Comparison of ENCODE assay signal across 12 cellular contexts in genomic region chr10:79238606-79239005, GRCh38.
DNase-seq lines count a peak whose midpoint lies in the region; ATAC-seq and TF ChIP-seq lines count a peak whose summit lies in the region.
"Had no signal": no experiment of that assay in that cellular context is flagged by ENCODE, and none has a peak within 500 bp of the region (broad histone marks: within the 10 kb centered on the region; RNA-seq: fewer than 3 reads in every experiment).

No MANE protein-coding gene starts in this region.

- H3K27me3 ChIP-seq in heart left ventricle, result no peaks in the 10 kb centered on the region
- peaks cover 6% of the 10 kb centered on the region for H3K27me3 ChIP-seq in ectodermal cell (ENCODE audit: control insufficient read depth, insufficient read depth, low read length, poor library complexity, severe bottlenecking)
- H3K27me3 ChIP-seq in muscle layer of duodenum (ENCODE audit: low read depth, low read length), result no peaks in the 10 kb centered on the region
- no peaks in the 10 kb centered on the region for H3K27me3 ChIP-seq in upper lobe of left lung

- H3K9me3 ChIP-seq in heart left ventricle (no peaks in the 10 kb centered on the region), ectodermal cell (ENCODE audit: control insufficient read depth, low read length) (no peaks in the 10 kb centered on the region), muscle layer of duodenum (ENCODE audit: control insufficient read depth in 1 of 2, low read length in 2 of 2) (no peaks in the 10 kb centered on the region), upper lobe of left lung (no peaks in the 10 kb centered on the region)

- TF ChIP-seq EP300 in upper lobe of left lung (IDR thresholded peaks at IDR 0.05), result no peak

- peaks cover 26 to 89% (median 72%) of the 10 kb centered on the region in 12 donors for H3K4me1 ChIP-seq in heart left ventricle
- peaks cover 56% of the 10 kb centered on the region for H3K4me1 ChIP-seq in ectodermal cell (ENCODE audit: control insufficient read depth, insufficient read depth, low read length)
- H3K4me1 ChIP-seq in muscle layer of duodenum (ENCODE audit: control insufficient read depth in 1 of 2, insufficient read depth in 2 of 2, low read length in 2 of 2), result peaks cover 13 to 74% of the 10 kb centered on the region in 2 donors
- H3K4me1 ChIP-seq in upper lobe of left lung, result peaks cover 67 to 99% (median 75%) of the 10 kb centered on the region in 4 donors

- 55 to 73% (median 64%) methylated on average over 2 of the region's 2 CpGs for WGBS in heart left ventricle, 4 donors
- 77 to 78% methylated on average over 2 of the region's 2 CpGs for WGBS in ectodermal cell, 2 experiments
- 57 to 100% methylated on average over 1 to 2 of the region's 2 CpGs for WGBS in upper lobe of left lung, 2 donors

- peaks cover 0 to 20% (median 0%) of the 10 kb centered on the region in 9 donors for H3K36me3 ChIP-seq in heart left ventricle
- no peaks in the 10 kb centered on the region for H3K36me3 ChIP-seq in ectodermal cell (ENCODE audit: control insufficient read depth, insufficient read depth, low read length)
- H3K36me3 ChIP-seq in muscle layer of duodenum (ENCODE audit: control insufficient read depth in 1 of 2, insufficient read depth in 2 of 2, low read length in 2 of 2), result no peaks in the 10 kb centered on the region
- H3K36me3 ChIP-seq in upper lobe of left lung, result peaks cover 0 to 3% (median 0%) of the 10 kb centered on the region in 4 donors
- H3K36me3 ChIP-seq: WERI-Rb-1 had no signal

- H3K27me3 Mint-ChIP-seq in natural killer cell (ENCODE audit: low read depth in 2 of 2), result no peaks in the 10 kb centered on the region
- H3K27me3 Mint-ChIP-seq: effector memory CD8-positive, alpha-beta T cell had no signal

- H3K4me3 ChIP-seq in heart left ventricle (no peak overlapping the region), ectodermal cell (ENCODE audit: insufficient read depth, low read depth, low read length) (no peak overlapping the region), muscle layer of duodenum (ENCODE audit: low read depth in 1 of 2, low read length in 2 of 2) (no peak overlapping the region), upper lobe of left lung (no peak overlapping the region)

- TF ChIP-seq CTCF in heart left ventricle (IDR thresholded peaks at IDR 0.05) (no peak), upper lobe of left lung (IDR thresholded peaks at IDR 0.05) (no peak), natural killer cell (IDR thresholded peaks at IDR 0.05) (no peak)

- TF ChIP-seq POLR2A in heart left ventricle (IDR thresholded peaks at IDR 0.05) (no peak), upper lobe of left lung (IDR thresholded peaks at IDR 0.05) (no peak)

- peaks cover 34 to 41% of the 10 kb centered on the region in 2 donors for H3K4me1 Mint-ChIP-seq in natural killer cell

- intact Hi-C loops in heart left ventricle (cut with DNase I) (no loop called here), left ventricle myocardium superior (cut with micrococcal nuclease) (no loop called here), natural killer cell (cut with micrococcal nuclease) (no loop called here)

- no peaks in the 10 kb centered on the region for H3K9me3 Mint-ChIP-seq in natural killer cell
- H3K9me3 Mint-ChIP-seq: effector memory CD8-positive, alpha-beta T cell had no signal

- no peak overlapping the region for H3K27ac Mint-ChIP-seq in natural killer cell

- no peak for DNase-seq in heart left ventricle
- DNase-seq in left ventricle myocardium superior, result no peak
- DNase-seq in upper lobe of left lung, result no peak
- DNase-seq in natural killer cell, result no peak
- no peak for DNase-seq in DMS 273 treated with DMSO at 0.1 percent for 48 hours (lab: John Stamatoyannopoulos, UW)
- DNase-seq: activated T-cell treated with anti-CD3 and anti-CD28 coated beads for 4 hours; effector memory CD8-positive, alpha-beta T cell; NCI-H1436 treated with DMSO at 0.1 percent for 48 hours; WERI-Rb-1 had no signal

- no peak for ATAC-seq in heart left ventricle
- no peak for ATAC-seq in left ventricle myocardium superior
- ATAC-seq in upper lobe of left lung (ENCODE audit: low FRiP score in 2 of 2), result no peak
- ATAC-seq in natural killer cell, result no peak
- no peak for ATAC-seq in GM18498 (IDR thresholded peaks at IDR 0.05; ENCODE audit: unreplicated experiment)
- ATAC-seq: effector memory CD8-positive, alpha-beta T cell had no signal

- H3K27ac ChIP-seq in heart left ventricle (peak overlapping the region in 9 of 12 donors; percentile 11 to 93 (median 67)), ectodermal cell (ENCODE audit: insufficient read depth, low read depth, low read length, poor library complexity, severe bottlenecking) (peak overlapping the region; percentile 90), muscle layer of duodenum (ENCODE audit: low read length) (peak overlapping the region; percentile 68), upper lobe of left lung (peak overlapping the region; percentile 68 to 84 (median 80))
- H3K27ac ChIP-seq: WERI-Rb-1 had no signal

- no peak overlapping the region for H3K4me3 Mint-ChIP-seq in natural killer cell
- H3K4me3 Mint-ChIP-seq: effector memory CD8-positive, alpha-beta T cell had no signal

- H3K36me3 Mint-ChIP-seq in natural killer cell, result no peaks in the 10 kb centered on the region
